Comparison of ENCODE assay signal across 8 cellular contexts in genomic region chr6:120056085-120056484, GRCh38.
DNase-seq lines count a peak whose midpoint lies in the region; ATAC-seq and TF ChIP-seq lines count a peak whose summit lies in the region.

No MANE protein-coding gene starts in this region.

- peak; percentile 42 for TF ChIP-seq CTCF in MM.1S (IDR thresholded peaks at IDR 0.05; ENCODE audit: low read length)

- H3F3A ChIP-seq in MM.1S (ENCODE audit: insufficient read depth, low read length): no peaks in the 10 kb centered on the region

- ATAC-seq in GM18499 (IDR thresholded peaks at IDR 0.05; ENCODE audit: insufficient read depth, unreplicated experiment) (peak; percentile 74), GM21576 (IDR thresholded peaks at IDR 0.05; ENCODE audit: unreplicated experiment) (peak; percentile 90)

- H3K9me2 ChIP-seq in MM.1S (replicated peaks; ENCODE audit: insufficient read depth, low read length): no peaks in the 10 kb centered on the region

- H3K9me3 ChIP-seq in MM.1S (replicated peaks; ENCODE audit: insufficient read depth, low read length): no peaks in the 10 kb centered on the region

- no peak overlapping the region for H3K4me3 ChIP-seq in MM.1S (ENCODE audit: low read length)

- H3K36me3 ChIP-seq in MM.1S (replicated peaks; ENCODE audit: insufficient read depth, low read length): no peaks in the 10 kb centered on the region

- H3K4me2 ChIP-seq in MM.1S (ENCODE audit: low read depth, low read length): no peak overlapping the region

- H4K20me1 ChIP-seq in MM.1S (ENCODE audit: insufficient read depth, low read length): no peaks in the 10 kb centered on the region

- no peaks in the 10 kb centered on the region for H3K79me2 ChIP-seq in MM.1S (ENCODE audit: low read length)

- H3K27ac ChIP-seq in MM.1S (ENCODE audit: low read length): no peak overlapping the region

- no peak overlapping the region for H3K9ac ChIP-seq in MM.1S (ENCODE audit: low read length)

- DNase-seq in MM.1S: no peak
- DNase-seq in iPS-NIHi11 (ENCODE audit: low spot score): peak; percentile 31
- no peak for DNase-seq in NCI-H1048 (lab: John Stamatoyannopoulos, UW)
- DNase-seq in COR-L47 (lab: John Stamatoyannopoulos, UW): no peak
- no peak for DNase-seq in amygdala (lab: John Stamatoyannopoulos, UW)
- no peak for DNase-seq in NCI-H2196 treated with DMSO at 0.1 percent for 48 hours (lab: John Stamatoyannopoulos, UW; ENCODE audit: unreplicated experiment)

- no peak overlapping the region for H2AFZ ChIP-seq in MM.1S (ENCODE audit: low read length)

- H3K27me3 ChIP-seq in MM.1S (replicated peaks; ENCODE audit: insufficient read depth, low read length): no peaks in the 10 kb centered on the region

- no peaks in the 10 kb centered on the region for H3K4me1 ChIP-seq in MM.1S (ENCODE audit: low read length)
